In the genomic region with DNA sequence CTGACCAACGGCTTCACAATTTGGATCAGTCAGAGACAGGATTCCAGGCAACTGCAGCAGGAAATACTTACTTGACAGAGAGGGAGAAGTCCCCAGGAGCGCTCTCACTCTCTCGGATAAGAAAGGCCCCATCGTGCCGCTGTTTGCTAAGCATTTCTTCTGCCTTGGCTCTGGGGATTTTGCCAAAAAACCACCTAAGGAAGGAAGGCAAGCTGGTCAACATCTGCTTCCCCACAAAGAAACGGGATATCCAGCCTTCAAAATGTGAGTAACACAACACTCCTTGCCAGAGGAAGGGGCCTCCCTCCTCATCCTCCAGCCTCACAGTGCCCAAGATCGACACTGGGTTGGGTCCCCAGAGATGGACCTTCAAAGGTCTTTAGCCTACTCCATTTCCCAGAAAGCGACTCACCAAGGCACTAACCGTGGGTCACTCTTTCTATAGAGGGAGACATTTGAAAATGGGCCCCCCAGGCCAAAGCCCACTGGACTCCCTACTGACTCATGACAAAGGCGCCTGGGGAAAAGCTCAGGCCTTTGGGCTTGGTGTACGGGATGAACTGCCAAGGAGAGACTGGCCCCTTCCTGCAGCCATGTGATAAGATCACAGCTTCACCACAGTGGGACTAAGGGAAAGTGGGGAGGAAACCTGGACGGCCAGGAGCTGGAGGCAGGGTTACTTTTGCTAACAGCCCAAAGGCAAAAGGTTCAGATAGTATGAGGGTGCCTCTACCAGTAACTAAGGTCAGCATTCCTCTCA, we compare ENCODE assay signal across 9 cellular contexts. TPM values are rescaled to one million over a fixed set of nuclear protein-coding genes. Genes with fewer than 3 reads are reported as not detected.
DNase-seq lines count a peak whose midpoint lies in the region; ATAC-seq and TF ChIP-seq lines count a peak whose summit lies in the region.
"Had no signal": no experiment of that assay in that cellular context is flagged by ENCODE, and none has a peak within 500 bp of the region (broad histone marks: within the 10 kb centered on the region; RNA-seq: fewer than 3 reads in every experiment).

No MANE protein-coding gene starts in this region.

- H4K91ac ChIP-seq in H9 (ENCODE audit: insufficient read length, low read depth, low read length): no peak overlapping the region

- no peak overlapping the region for H2BK12ac ChIP-seq in H9 (ENCODE audit: insufficient read length, low read depth, low read length)

- H3K4me2 ChIP-seq in H9 (ENCODE audit: insufficient read depth, insufficient read length, low read length): no peak overlapping the region

- POLR2A ChIA-PET in T-cell (lab: Charles Lee): no interaction called here

- no peak overlapping the region for H3K14ac ChIP-seq in H9 (ENCODE audit: insufficient read depth, low read length)

- H2BK20ac ChIP-seq in H9 (ENCODE audit: low read depth, low read length, poor library complexity, severe bottlenecking): no peak overlapping the region

- no peak overlapping the region for H2AFZ ChIP-seq in H9 (ENCODE audit: low read length)

- H3K4me3 ChIP-seq in foreskin fibroblast (ENCODE audit: low read depth in 1 of 2, low read length in 2 of 2) (no peak overlapping the region), skeletal muscle cell (ENCODE audit: low read depth, low read length) (no peak overlapping the region)

- WGBS in H9 (ENCODE audit: extremely low coverage, insufficient read length, low lambda C conversion rate): no CpG with 5 or more reads among the region's 12 CpGs

- peaks cover 20 to 29% of the 10 kb centered on the region in 2 experiments for H3K4me1 Mint-ChIP-seq in H9
- peaks cover 36 to 45% (median 37%) of the 10 kb centered on the region in 3 donors for H3K4me1 Mint-ChIP-seq in T-cell

- no peak overlapping the region for H3K9ac ChIP-seq in H9 (ENCODE audit: extremely low read depth, insufficient read length, low read length)

- no peaks in the 10 kb centered on the region for H3K9me3 ChIP-seq in H9 (ENCODE audit: control insufficient read depth, low read depth, low read length)

- no peak overlapping the region for H4K5ac ChIP-seq in H9 (ENCODE audit: insufficient read length, low read depth, low read length)

- in situ Hi-C loops in GM13976 (cut with MboI; ENCODE audit: low sequenced_read_pairs, unreplicated experiment): loop anchor here (10.0 kb wide), 1 partner anchor 79 kb away; a partner anchor contains a TSS

- no peaks in the 10 kb centered on the region for H3K79me2 ChIP-seq in H9 (ENCODE audit: insufficient read depth, low read length)

- no peak overlapping the region for H3T11ph ChIP-seq in H9 (ENCODE audit: low read length)

- CTCF ChIA-PET in T-cell (lab: Charles Lee): interaction anchor here (0.6 to 1.1 kb wide), 3 partner anchors 37 to 78 kb away, joined by 3 to 5 read pairs (median 3); a partner anchor contains a TSS

- H3K23ac ChIP-seq in H9 (ENCODE audit: insufficient read length, low read depth, low read length): no peak overlapping the region

- no peak overlapping the region for H3K56ac ChIP-seq in H9 (ENCODE audit: insufficient read length, low read depth, low read length)

- H2BK120ac ChIP-seq in H9 (ENCODE audit: low read depth, low read length, poor library complexity, severe bottlenecking): no peak overlapping the region

- H4K20me1 ChIP-seq in H9 (ENCODE audit: control insufficient read depth, insufficient read depth, insufficient read length): no peaks in the 10 kb centered on the region

- no peak overlapping the region for H2BK5ac ChIP-seq in H9 (ENCODE audit: insufficient read length, low read length)

- H3K9me3 Mint-ChIP-seq in H9 (no peaks in the 10 kb centered on the region), T-cell (no peaks in the 10 kb centered on the region)

- no peak overlapping the region for H3K4me3 Mint-ChIP-seq in H9
- H3K4me3 Mint-ChIP-seq in T-cell: no peak overlapping the region

- H3K27ac Mint-ChIP-seq in H9 (peak overlapping the region; percentile 59 to 93 (median 88); a peak in 4 of 7 replicates), T-cell (peak overlapping the region; percentile 72 to 81)

- no peak overlapping the region for H2AK5ac ChIP-seq in H9 (ENCODE audit: insufficient read length, low read length)

- H2BK15ac ChIP-seq in H9 (ENCODE audit: low read depth, low read length): no peak overlapping the region

- no peak overlapping the region for H3K27ac ChIP-seq in H9 (ENCODE audit: insufficient read length, low read depth, low read length)
- H3K27ac ChIP-seq: WERI-Rb-1 had no signal

- H3K27me3 Mint-ChIP-seq in H9 (ENCODE audit: low read depth) (no peaks in the 10 kb centered on the region), T-cell (no peaks in the 10 kb centered on the region)

- no peak overlapping the region for H3K18ac ChIP-seq in H9 (ENCODE audit: insufficient read length, low read depth, low read length)

- no peak for ATAC-seq in T-cell (replicated peaks in 1 of 4)
- ATAC-seq in GM19395 (IDR thresholded peaks at IDR 0.05; ENCODE audit: unreplicated experiment): no peak

- no peaks in the 10 kb centered on the region for H3K23me2 ChIP-seq in H9 (ENCODE audit: insufficient read length, low read depth, low read length, poor library complexity, severe bottlenecking)

- H4K8ac ChIP-seq in H9 (replicated peaks; ENCODE audit: insufficient read length, low read depth, low read length): no peak overlapping the region

- no peaks in the 10 kb centered on the region for H3K27me3 ChIP-seq in H9 (ENCODE audit: insufficient read depth, low read length)

- H3K36me3 Mint-ChIP-seq in H9 (ENCODE audit: insufficient read depth in 1 of 3, low read depth in 3 of 3) (peaks cover 23 to 44% (median 35%) of the 10 kb centered on the region in 3 experiments), T-cell (peaks cover 11% of the 10 kb centered on the region)

- H3K4ac ChIP-seq in H9 (ENCODE audit: low read depth, low read length): no peak overlapping the region

- DNase-seq in H9: no peak
- no peak for DNase-seq in T-cell
- peak; percentile 29 to 59 for DNase-seq in foreskin fibroblast
- peak; percentile 20 for DNase-seq in skeletal muscle cell (ENCODE audit: low read depth)
- DNase-seq in GM13976 (ENCODE audit: low spot score): no peak
- DNase-seq in midbrain (lab: John Stamatoyannopoulos, UW): no peak
- DNase-seq in activated CD4-positive, alpha-beta T cell treated with anti-CD3 and anti-CD28 coated beads, Interleukin-2, amount 50 U/mL, for 1 hour: no peak
- DNase-seq: WERI-Rb-1 had no signal

- H3K79me1 ChIP-seq in H9 (ENCODE audit: insufficient read depth, low read depth, low read length, poor library complexity, severe bottlenecking): peaks cover 2% of the 10 kb centered on the region

- TF ChIP-seq CTCF in H9 (conservative IDR thresholded peaks at IDR 0.05) (no peak), foreskin fibroblast (IDR thresholded peaks at IDR 0.05; ENCODE audit: low read depth, low read length) (no peak), GM13976 (IDR thresholded peaks at IDR 0.05; ENCODE audit: borderline replicate concordance, control extremely low read depth, extremely low read depth, insufficient read depth, missing control alignments) (no peak)

- no peaks in the 10 kb centered on the region; the same call in 1 of the 2 replicates for H3K4me1 ChIP-seq in H9 (ENCODE audit: insufficient read depth, low read length)

RNA-seq across cellular contexts. Expression of a gene that starts 36.8 kb away (rescaled TPM):
- total RNA-seq in H9 (2021) (24.2 and 27.2 TPM in 2 replicates), T-cell (10 to 100 TPM; 12.4 to 30.1 (median 25.9) TPM)

RNA-seq across cellular contexts. Expression of a gene that starts 55.0 kb away (rescaled TPM):
- 24.0 and 26.1 TPM in 2 replicates for total RNA-seq in H9 (2021)
- 10 to 100 TPM; 27.1 to 45.6 (median 39.2) TPM for total RNA-seq in T-cell

Comparison
In these comparisons a context has a peak if more than half of its experiments do, and no peak if none do; other contexts are left out.
1. DNase-seq: peak in foreskin fibroblast (2 of 2) and skeletal muscle cell (single experiment); none in H9 (single experiment), T-cell (0 of 34), GM13976 (single experiment), midbrain (single experiment) and activated CD4-positive, alpha-beta T cell treated with anti-CD3 and anti-CD28 coated beads, Interleukin-2, amount 50 U/mL, for 1 hour (single experiment).